26 cellular contexts compared by ENCODE assay signal in genomic region chr3:46466871-46467403, GRCh38. TPM values are rescaled to one million over a fixed set of nuclear protein-coding genes. Genes with fewer than 3 reads are reported as not detected.
"Had no signal": no experiment of that assay in that cellular context is flagged by ENCODE, and none has a peak within 500 bp of the region (broad histone marks: within the 10 kb centered on the region; RNA-seq: fewer than 3 reads in every experiment).

No MANE protein-coding gene starts in this region.

- H3K9me3 Mint-ChIP-seq: activated B cell treated with CpG ODN at 0.5 μM for 24 hours; activated CD8-positive, alpha-beta T cell treated with anti-CD3 and anti-CD28 coated beads for 36 hours; activated naive CD4-positive, alpha-beta T cell treated with anti-CD3 and anti-CD28 coated beads, Interleukin-2, amount 50 U/mL, for 24 hours; activated T-cell treated with anti-CD3 and anti-CD28 coated beads, Interleukin-2, amount 50 U/mL, for 72 hours; stimulated activated memory B cell treated with anti-CD40 and anti-IgM and Interleukin-4, amounts not matched to agents 10 μg/mL and 1 μg/mL and 100 μg/mL, for 72 hours; T-cell had no signal

- FAIRE-seq: kidney had no signal

- DNase-seq: activated B cell treated with CpG ODN at 0.5 μM for 24 hours; activated CD4-positive, alpha-beta T cell treated with anti-CD3 and anti-CD28 coated beads for 4 hours; activated CD8-positive, alpha-beta T cell treated with anti-CD3 and anti-CD28 coated beads for 36 hours; activated effector memory CD4-positive, alpha-beta T cell treated with anti-CD3 and anti-CD28 coated beads, Interleukin-2, amount 50 U/mL, for 16 hours; activated T-cell treated with anti-CD3 and anti-CD28 coated beads, Interleukin-2, amount 50 U/mL, for 72 hours; cortex of kidney; effector CD4-positive, alpha-beta T cell; gastrocnemius medialis; mammary epithelial cell; stimulated activated CD4-positive, alpha-beta T cell treated with anti-CD3 and anti-CD28 coated beads, Interleukin-4, amount 100 ng/mL, for 24 hours; T-cell had no signal

- H3K27ac Mint-ChIP-seq: activated B cell treated with CpG ODN at 0.5 μM for 24 hours; activated CD8-positive, alpha-beta T cell treated with anti-CD3 and anti-CD28 coated beads for 36 hours; activated naive CD4-positive, alpha-beta T cell treated with anti-CD3 and anti-CD28 coated beads, Interleukin-2, amount 50 U/mL, for 24 hours; activated T-cell treated with anti-CD3 and anti-CD28 coated beads, Interleukin-2, amount 50 U/mL, for 72 hours; stimulated activated memory B cell treated with anti-CD40 and anti-IgM and Interleukin-4, amounts not matched to agents 10 μg/mL and 1 μg/mL and 100 μg/mL, for 72 hours; T-cell had no signal

- H3K4me3 ChIP-seq: ascending aorta, gastrocnemius medialis, left ventricle myocardium inferior, prostate gland, smooth muscle cell, thyroid gland had no signal

- H3K4me3 Mint-ChIP-seq: activated B cell treated with CpG ODN at 0.5 μM for 24 hours; activated CD8-positive, alpha-beta T cell treated with anti-CD3 and anti-CD28 coated beads for 36 hours; activated naive CD4-positive, alpha-beta T cell treated with anti-CD3 and anti-CD28 coated beads, Interleukin-2, amount 50 U/mL, for 24 hours; activated T-cell treated with anti-CD3 and anti-CD28 coated beads, Interleukin-2, amount 50 U/mL, for 72 hours; stimulated activated memory B cell treated with anti-CD40 and anti-IgM and Interleukin-4, amounts not matched to agents 10 μg/mL and 1 μg/mL and 100 μg/mL, for 72 hours; T-cell had no signal

- H3K4me1 Mint-ChIP-seq: activated B cell treated with CpG ODN at 0.5 μM for 24 hours; activated naive CD4-positive, alpha-beta T cell treated with anti-CD3 and anti-CD28 coated beads, Interleukin-2, amount 50 U/mL, for 24 hours; stimulated activated memory B cell treated with anti-CD40 and anti-IgM and Interleukin-4, amounts not matched to agents 10 μg/mL and 1 μg/mL and 100 μg/mL, for 72 hours had no signal

- H3K36me3 Mint-ChIP-seq: activated naive CD4-positive, alpha-beta T cell treated with anti-CD3 and anti-CD28 coated beads, Interleukin-2, amount 50 U/mL, for 24 hours; stimulated activated memory B cell treated with anti-CD40 and anti-IgM and Interleukin-4, amounts not matched to agents 10 μg/mL and 1 μg/mL and 100 μg/mL, for 72 hours; T-cell had no signal

- ATAC-seq: activated CD8-positive, alpha-beta T cell treated with anti-CD3 and anti-CD28 coated beads for 36 hours; activated T-cell treated with anti-CD3 and anti-CD28 coated beads, Interleukin-2, amount 50 U/mL, for 72 hours; gastrocnemius medialis; sciatic nerve; stimulated activated memory B cell treated with anti-CD40 and anti-IgM and Interleukin-4, amounts not matched to agents 10 μg/mL and 1 μg/mL and 100 μg/mL, for 72 hours; T-cell had no signal

- H3K27ac ChIP-seq: ascending aorta, gastrocnemius medialis, left ventricle myocardium inferior, prostate gland had no signal

RNA-seq across cellular contexts. Expression of gene LTF, which starts 2.2 kb away (rescaled TPM):
- total RNA-seq: activated B cell treated with CpG ODN at 0.5 μM for 24 hours; activated CD8-positive, alpha-beta T cell treated with anti-CD3 and anti-CD28 coated beads for 36 hours; activated T-cell treated with anti-CD3 and anti-CD28 coated beads, Interleukin-2, amount 50 U/mL, for 72 hours; smooth muscle cell had no signal
- polyA plus RNA-seq: neural cell, smooth muscle cell had no signal

RNA-seq across cellular contexts. Expression of gene RTP3, which starts 30.8 kb away (rescaled TPM):
- total RNA-seq: activated B cell treated with CpG ODN at 0.5 μM for 24 hours; activated CD8-positive, alpha-beta T cell treated with anti-CD3 and anti-CD28 coated beads for 36 hours; activated T-cell treated with anti-CD3 and anti-CD28 coated beads, Interleukin-2, amount 50 U/mL, for 72 hours; ascending aorta; esophagus mucosa; gastrocnemius medialis; kidney; left ventricle myocardium inferior; mammary epithelial cell; omental fat pad; sciatic nerve; smooth muscle cell; subcutaneous adipose tissue; T-cell; thyroid gland; urinary bladder had no signal
- polyA plus RNA-seq: adipose tissue, mammary epithelial cell, neural cell, urinary bladder had no signal

RNA-seq across cellular contexts. Expression of gene CCRL2, which starts 59.9 kb away (rescaled TPM):
- total RNA-seq: ascending aorta, mammary epithelial cell, smooth muscle cell had no signal
- polyA plus RNA-seq: mammary epithelial cell, neural cell, smooth muscle cell had no signal
